Comparison of ENCODE assay signal across 10 cellular contexts in the genomic region with DNA sequence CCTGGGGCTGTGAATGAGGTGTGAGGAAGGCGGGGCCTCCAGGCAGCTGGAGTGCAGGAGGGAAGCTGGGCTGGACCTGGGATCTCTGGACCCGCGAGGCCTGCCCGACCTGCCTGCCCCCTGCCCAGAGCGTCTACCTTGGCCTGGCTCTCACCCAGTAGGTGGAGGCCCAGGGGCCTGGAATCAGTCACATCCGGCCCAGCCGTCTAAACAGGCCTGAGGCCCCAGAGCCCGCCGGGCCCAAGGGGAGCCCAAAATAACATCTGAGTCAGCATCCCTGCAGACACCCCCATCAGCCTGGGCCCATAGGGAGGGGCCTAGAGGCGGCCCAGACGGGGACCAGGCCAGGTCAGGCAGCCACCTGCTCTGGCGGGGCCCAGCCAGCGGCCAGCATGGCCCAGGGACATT. TPM values are rescaled to one million over a fixed set of nuclear protein-coding genes. Genes with fewer than 3 reads are reported as not detected.
DNase-seq lines count a peak whose midpoint lies in the region; ATAC-seq, FAIRE-seq and TF ChIP-seq lines count a peak whose summit lies in the region.
"Had no signal": no experiment of that assay in that cellular context is flagged by ENCODE, and none has a peak within 500 bp of the region (broad histone marks: within the 10 kb centered on the region; RNA-seq: fewer than 3 reads in every experiment).

No MANE protein-coding gene starts in this region.

- POLR2A ChIA-PET in K562 (lab: Yijun Ruan, JAX), result no interaction called here

- no peak for TF ChIP-seq CTCF in K562 (IDR thresholded peaks at IDR 0.05 in 2 of 3, conservative IDR thresholded peaks at IDR 0.05 in 1 of 3; ENCODE audit: insufficient read depth in 2 of 3, low read depth in 1 of 3, low read length in 3 of 3)

- H3K9ac ChIP-seq in BLaER1, result peak overlapping the region; percentile 58
- peak overlapping the region in 1 of 2 experiments; percentile 17; a peak in 1 of 4 replicates for H3K9ac ChIP-seq in K562 (ENCODE audit: insufficient read depth in 1 of 2, low read depth in 2 of 2, low read length in 2 of 2)

- TF ChIP-seq EP300 in K562 (IDR thresholded peaks at IDR 0.05; ENCODE audit: low read length), result no peak

- TF ChIP-seq RAD21 in K562 (CRISPR knock-in tag; conservative IDR thresholded peaks at IDR 0.05 in 1 of 2, IDR thresholded peaks at IDR 0.05 in 1 of 2), result no peak

- no peaks in the 10 kb centered on the region for H3K9me1 ChIP-seq in K562 (ENCODE audit: control insufficient read depth, insufficient read depth, low read length)

- H3K79me2 ChIP-seq in K562 (ENCODE audit: control insufficient read depth, insufficient read depth, low read length), result no peaks in the 10 kb centered on the region

- WGBS in K562 (ENCODE audit: insufficient coverage, low coverage, missing lambda C conversion rate), result 10% methylated on average over 13 of the region's 13 CpGs

- H4K20me1 ChIP-seq in BLaER1 (no peaks in the 10 kb centered on the region), K562 (replicated peaks; ENCODE audit: control insufficient read depth, insufficient read depth, low read length) (peaks cover 10% of the 10 kb centered on the region)

- peaks cover 33% of the 10 kb centered on the region for H3K4me1 ChIP-seq in BLaER1
- peaks cover 0 to 16% of the 10 kb centered on the region in 2 experiments; a peak in 2 of 5 replicates for H3K4me1 ChIP-seq in K562 (replicated peaks in 1 of 2; ENCODE audit: control insufficient read depth in 2 of 2, insufficient read depth in 2 of 2, low read length in 2 of 2)

- H3K4me3 ChIP-seq in BLaER1 (no peak overlapping the region), K562 (no peak overlapping the region)

- BruUV-seq in K562 (replicated peaks; lab: Mats Ljungman, UMichigan), result no TSS peak

- peak; percentile 84 for ATAC-seq in GM19397 (IDR thresholded peaks at IDR 0.05; ENCODE audit: unreplicated experiment)
- peak; percentile 94 for ATAC-seq in HG03108 (IDR thresholded peaks at IDR 0.05; ENCODE audit: unreplicated experiment)
- ATAC-seq in K562, result peak; percentile 19

- intact Hi-C loops in K562 (cut with micrococcal nuclease), result no loop called here

- H3K4me2 ChIP-seq in BLaER1 (peak overlapping the region; percentile 77), K562 (ENCODE audit: insufficient read depth, low read length) (no peak overlapping the region)

- CTCF ChIA-PET in K562 (lab: Yijun Ruan, JAX; ENCODE audit: low intra/inter-chr PET ratio), result no interaction called here

- H3K27ac ChIP-seq in BLaER1 (peak overlapping the region; percentile 82), K562 (ENCODE audit: extremely low read depth, low read depth, low read length) (no peak overlapping the region)

- no peak overlapping the region for H2AFZ ChIP-seq in K562 (ENCODE audit: low read depth, low read length)

- H3K27me3 ChIP-seq in BLaER1 (no peaks in the 10 kb centered on the region), K562 (ENCODE audit: control insufficient read depth in 2 of 2, insufficient read depth in 2 of 2, low read length in 2 of 2) (peaks cover 16 to 66% of the 10 kb centered on the region in 2 experiments; a peak in 4 of 5 replicates)

- H3K9me3 ChIP-seq in BLaER1, result no peaks in the 10 kb centered on the region
- H3K9me3 ChIP-seq in K562 (replicated peaks; ENCODE audit: control insufficient read depth, insufficient read depth, low read depth, low read length), result no peaks in the 10 kb centered on the region

- FAIRE-seq in K562 (lab: Jason Lieb, UNC), result no peak

- DNase-seq in K562 (ENCODE audit: extremely low read depth in 1 of 4, low spot score in 3 of 4) (peak in 3 of 4 experiments; percentile 30 to 53 (median 50)), HK-2 (ENCODE audit: unreplicated experiment) (no peak), kidney glomerular epithelial cell (lab: John Stamatoyannopoulos, UW) (no peak), NCI-H1930 (lab: John Stamatoyannopoulos, UW) (no peak), T1000 (lab: John Stamatoyannopoulos, UW) (no peak)
- DNase-seq: CD4-positive, CD25-positive, alpha-beta regulatory T cell had no signal

- TF ChIP-seq POLR2A in K562 (conservative IDR thresholded peaks at IDR 0.05), result no peak

- in situ Hi-C loops in K562 (cut with MboI), result no loop called here

- no peaks in the 10 kb centered on the region for H3K36me3 ChIP-seq in BLaER1
- H3K36me3 ChIP-seq in K562 (ENCODE audit: control insufficient read depth, insufficient read depth, low read length), result no peaks in the 10 kb centered on the region

TF ChIP-seq in K562, 482 proteins besides CTCF, POLR2A, EP300 and RAD21 (continues in another document):
- TF ChIP-seq, protein P1, sequence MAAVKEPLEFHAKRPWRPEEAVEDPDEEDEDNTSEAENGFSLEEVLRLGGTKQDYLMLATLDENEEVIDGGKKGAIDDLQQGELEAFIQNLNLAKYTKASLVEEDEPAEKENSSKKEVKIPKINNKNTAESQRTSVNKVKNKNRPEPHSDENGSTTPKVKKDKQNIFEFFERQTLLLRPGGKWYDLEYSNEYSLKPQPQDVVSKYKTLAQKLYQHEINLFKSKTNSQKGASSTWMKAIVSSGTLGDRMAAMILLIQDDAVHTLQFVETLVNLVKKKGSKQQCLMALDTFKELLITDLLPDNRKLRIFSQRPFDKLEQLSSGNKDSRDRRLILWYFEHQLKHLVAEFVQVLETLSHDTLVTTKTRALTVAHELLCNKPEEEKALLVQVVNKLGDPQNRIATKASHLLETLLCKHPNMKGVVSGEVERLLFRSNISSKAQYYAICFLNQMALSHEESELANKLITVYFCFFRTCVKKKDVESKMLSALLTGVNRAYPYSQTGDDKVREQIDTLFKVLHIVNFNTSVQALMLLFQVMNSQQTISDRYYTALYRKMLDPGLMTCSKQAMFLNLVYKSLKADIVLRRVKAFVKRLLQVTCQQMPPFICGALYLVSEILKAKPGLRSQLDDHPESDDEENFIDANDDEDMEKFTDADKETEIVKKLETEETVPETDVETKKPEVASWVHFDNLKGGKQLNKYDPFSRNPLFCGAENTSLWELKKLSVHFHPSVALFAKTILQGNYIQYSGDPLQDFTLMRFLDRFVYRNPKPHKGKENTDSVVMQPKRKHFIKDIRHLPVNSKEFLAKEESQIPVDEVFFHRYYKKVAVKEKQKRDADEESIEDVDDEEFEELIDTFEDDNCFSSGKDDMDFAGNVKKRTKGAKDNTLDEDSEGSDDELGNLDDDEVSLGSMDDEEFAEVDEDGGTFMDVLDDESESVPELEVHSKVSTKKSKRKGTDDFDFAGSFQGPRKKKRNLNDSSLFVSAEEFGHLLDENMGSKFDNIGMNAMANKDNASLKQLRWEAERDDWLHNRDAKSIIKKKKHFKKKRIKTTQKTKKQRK (IDR thresholded peaks at IDR 0.05; ENCODE audit: borderline replicate concordance, low read depth, low read length), result no peak
- TF ChIP-seq KDM5B (IDR thresholded peaks at IDR 0.05; ENCODE audit: insufficient replicate concordance, low read depth, low read length) (no peak), SIX5 (IDR thresholded peaks at IDR 0.05; ENCODE audit: borderline replicate concordance in 1 of 2, insufficient read depth in 1 of 2, low read depth in 1 of 2, low read length in 2 of 2) (no peak), TGIF2 (CRISPR knock-in tag; IDR thresholded peaks at IDR 0.05) (no peak), POLR2AphosphoS2 (IDR thresholded peaks at IDR 0.05; ENCODE audit: low read length) (no peak), GTF2A2 (tag; IDR thresholded peaks at IDR 0.05) (no peak), PYGO2 (tag; IDR thresholded peaks at IDR 0.05) (no peak), DIDO1 (tag; IDR thresholded peaks at IDR 0.05; ENCODE audit: low read depth) (no peak), XRCC4 (IDR thresholded peaks at IDR 0.05; ENCODE audit: extremely low read depth, insufficient read depth, insufficient read length) (no peak), NR2C1 (IDR thresholded peaks at IDR 0.05) (no peak), NR2C1 (tag; IDR thresholded peaks at IDR 0.05) (no peak), NONO (IDR thresholded peaks at IDR 0.05; ENCODE audit: low read depth in 2 of 2, low read length in 1 of 2) (no peak), ZNF121 (CRISPR knock-in tag; conservative IDR thresholded peaks at IDR 0.05) (no peak)
- TF ChIP-seq, protein P2, sequence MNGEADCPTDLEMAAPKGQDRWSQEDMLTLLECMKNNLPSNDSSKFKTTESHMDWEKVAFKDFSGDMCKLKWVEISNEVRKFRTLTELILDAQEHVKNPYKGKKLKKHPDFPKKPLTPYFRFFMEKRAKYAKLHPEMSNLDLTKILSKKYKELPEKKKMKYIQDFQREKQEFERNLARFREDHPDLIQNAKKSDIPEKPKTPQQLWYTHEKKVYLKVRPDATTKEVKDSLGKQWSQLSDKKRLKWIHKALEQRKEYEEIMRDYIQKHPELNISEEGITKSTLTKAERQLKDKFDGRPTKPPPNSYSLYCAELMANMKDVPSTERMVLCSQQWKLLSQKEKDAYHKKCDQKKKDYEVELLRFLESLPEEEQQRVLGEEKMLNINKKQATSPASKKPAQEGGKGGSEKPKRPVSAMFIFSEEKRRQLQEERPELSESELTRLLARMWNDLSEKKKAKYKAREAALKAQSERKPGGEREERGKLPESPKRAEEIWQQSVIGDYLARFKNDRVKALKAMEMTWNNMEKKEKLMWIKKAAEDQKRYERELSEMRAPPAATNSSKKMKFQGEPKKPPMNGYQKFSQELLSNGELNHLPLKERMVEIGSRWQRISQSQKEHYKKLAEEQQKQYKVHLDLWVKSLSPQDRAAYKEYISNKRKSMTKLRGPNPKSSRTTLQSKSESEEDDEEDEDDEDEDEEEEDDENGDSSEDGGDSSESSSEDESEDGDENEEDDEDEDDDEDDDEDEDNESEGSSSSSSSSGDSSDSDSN (IDR thresholded peaks at IDR 0.05; ENCODE audit: borderline replicate concordance in 1 of 2, low read depth in 2 of 2, low read length in 2 of 2), result no peak

RNA-seq across cellular contexts. Expression of a gene that starts 15.1 kb away (rescaled TPM):
- total RNA-seq in K562 (2011; cell fraction: chromatin; rRNA removed; ENCODE audit: low replicate concordance), result not detected in 2 replicates
- not detected in 2 replicates for total RNA-seq in K562 (2011; cell fraction: nucleolus; rRNA removed)
- not detected in 2 replicates for total RNA-seq in K562 (2011; cell fraction: nucleoplasm; rRNA removed)
- not detected in 2 replicates for total RNA-seq in K562 (2014; rRNA removed)
- total RNA-seq in K562 (2014; rRNA removed; fragmentation: Illumina TruSeq; extraction: Trizol), result not detected in 2 replicates
- not detected in 2 replicates for total RNA-seq in K562 (2015; rRNA removed; fragmentation: Illumina TruSeq; extraction: Trizol)
- total RNA-seq in K562 (2021), result 0.20 TPM in 2 replicates
- polyA plus RNA-seq in K562 (2011; rRNA removed), result not detected in 2 replicates
- polyA plus RNA-seq in K562 (2011; cell fraction: cytosol; rRNA removed), result 0.01 TPM in 1 of 2 replicates, not detected in the other
- not detected in 2 replicates for polyA plus RNA-seq in K562 (2011; cell fraction: nucleus; rRNA removed)
- 0.14 TPM in 1 of 2 replicates, not detected in the other for polyA plus RNA-seq in K562 (2012)
- polyA plus RNA-seq in K562 (2014; fragmentation: Illumina TruSeq; extraction: Trizol), result not detected in 2 replicates
- not detected for polyA plus RNA-seq in K562 (2014; fragmentation: Nextera tagmentation; extraction: Ambion mirVana)
- polyA plus RNA-seq in K562 (2014; rRNA removed), result not detected in 2 replicates
- not detected in 2 replicates for polyA minus RNA-seq in K562 (2011; rRNA and poly(A)+ RNA removed)
- not detected in 2 replicates for polyA minus RNA-seq in K562 (2011; cell fraction: cytosol; rRNA and poly(A)+ RNA removed)
- polyA minus RNA-seq in K562 (2011; cell fraction: nucleus; rRNA and poly(A)+ RNA removed), result not detected in 2 replicates
- total RNA-seq: NCI-H460 had no signal
- polyA plus RNA-seq: CD4-positive, CD25-positive, alpha-beta regulatory T cell had no signal

Comparison
In these comparisons a context has a peak if more than half of its experiments do, and no peak if none do; other contexts are left out.
1. ATAC-seq: peak in every context shown above with its lines; median percentile 94 in HG03108; 84 in GM19397; 19 in K562.
2. DNase-seq: peak in K562 (3 of 4); none in HK-2 (single experiment), kidney glomerular epithelial cell (single experiment), NCI-H1930 (0 of 2) and T1000 (single experiment).